8 cellular contexts compared by ENCODE assay signal in genomic region chr5:52802272-52803011, GRCh38. TPM values are rescaled to one million over a fixed set of nuclear protein-coding genes. Genes with fewer than 3 reads are reported as not detected.
A peak's percentile ranks its signal among the peaks of the same experiment; 100 is the strongest.
DNase-seq lines count a peak whose midpoint lies in the region; ATAC-seq and TF ChIP-seq lines count a peak whose summit lies in the region.

No MANE protein-coding gene starts in this region.

- TF ChIP-seq CTCF in tibial artery (IDR thresholded peaks at IDR 0.05), result no peak

- no peak overlapping the region for H3K27ac Mint-ChIP-seq in activated naive CD4-positive, alpha-beta T cell treated with anti-CD3 and anti-CD28 coated beads for 36 hours
- no peak overlapping the region for H3K27ac Mint-ChIP-seq in activated T-helper 2 cell treated with anti-CD3 and anti-CD28 coated beads, Interferon-gamma antibody, Interleukin-2, Interleukin-4, amounts not matched to agents 10 μg/mL and 5 μg/mL and 100 μg/mL, durations not matched to agents 14 hours and 24 hours and 36 hours

- peaks cover 38% of the 10 kb centered on the region for H3K36me3 Mint-ChIP-seq in activated naive CD4-positive, alpha-beta T cell treated with anti-CD3 and anti-CD28 coated beads for 36 hours (ENCODE audit: low read depth)
- peaks cover 53% of the 10 kb centered on the region for H3K36me3 Mint-ChIP-seq in activated T-helper 2 cell treated with anti-CD3 and anti-CD28 coated beads, Interferon-gamma antibody, Interleukin-2, Interleukin-4, amounts not matched to agents 10 μg/mL and 5 μg/mL and 100 μg/mL, durations not matched to agents 14 hours and 24 hours and 36 hours (ENCODE audit: low read depth)

- H3K9ac ChIP-seq in iPS-20b (ENCODE audit: low read depth, low read length), result peak overlapping the region; percentile 93; the same call in 1 of the 2 replicates

- H3K27me3 Mint-ChIP-seq in activated naive CD4-positive, alpha-beta T cell treated with anti-CD3 and anti-CD28 coated beads for 36 hours (ENCODE audit: low read depth), result no peaks in the 10 kb centered on the region
- peaks cover 1% of the 10 kb centered on the region for H3K27me3 Mint-ChIP-seq in activated T-helper 2 cell treated with anti-CD3 and anti-CD28 coated beads, Interferon-gamma antibody, Interleukin-2, Interleukin-4, amounts not matched to agents 10 μg/mL and 5 μg/mL and 100 μg/mL, durations not matched to agents 14 hours and 24 hours and 36 hours (ENCODE audit: low read depth)

- peak overlapping the region; percentile 95 for H3K4me3 ChIP-seq in iPS-20b (ENCODE audit: low read length)
- peak overlapping the region; percentile 58 to 60 for H3K4me3 ChIP-seq in tibial artery

- no peaks in the 10 kb centered on the region for H3K27me3 ChIP-seq in iPS-20b (ENCODE audit: insufficient read depth, low read length)
- no peaks in the 10 kb centered on the region for H3K27me3 ChIP-seq in tibial artery

- H3K4me1 ChIP-seq in iPS-20b (ENCODE audit: insufficient read depth, low read length) (peaks cover 30% of the 10 kb centered on the region), tibial artery (peaks cover 0 to 80% (median 26%) of the 10 kb centered on the region in 4 donors)

- no peaks in the 10 kb centered on the region for H3K9me3 Mint-ChIP-seq in activated naive CD4-positive, alpha-beta T cell treated with anti-CD3 and anti-CD28 coated beads for 36 hours
- no peaks in the 10 kb centered on the region for H3K9me3 Mint-ChIP-seq in activated T-helper 2 cell treated with anti-CD3 and anti-CD28 coated beads, Interferon-gamma antibody, Interleukin-2, Interleukin-4, amounts not matched to agents 10 μg/mL and 5 μg/mL and 100 μg/mL, durations not matched to agents 14 hours and 24 hours and 36 hours

- DNase-seq in activated naive CD4-positive, alpha-beta T cell treated with anti-CD3 and anti-CD28 coated beads for 36 hours, result no peak
- no peak for DNase-seq in activated naive CD4-positive, alpha-beta T cell treated with anti-CD3 and anti-CD28 coated beads, Interleukin-2, amount 50 U/mL, for 16 hours
- DNase-seq in activated T-helper 2 cell treated with anti-CD3 and anti-CD28 coated beads, Interferon-gamma antibody, Interleukin-2, Interleukin-4, amounts not matched to agents 10 μg/mL and 5 μg/mL and 100 μg/mL, durations not matched to agents 14 hours and 24 hours and 36 hours (ENCODE audit: low spot score), result no peak
- DNase-seq in tibial artery (no peak), GM19240 (ENCODE audit: insufficient read length, low spot score) (no peak)

- ATAC-seq in GM21717 (IDR thresholded peaks at IDR 0.05; ENCODE audit: unreplicated experiment) (no peak), GM18511 (IDR thresholded peaks at IDR 0.05; ENCODE audit: unreplicated experiment) (no peak)

- H3K9me3 ChIP-seq in iPS-20b (ENCODE audit: insufficient read depth, low read depth, low read length) (no peaks in the 10 kb centered on the region), tibial artery (no peaks in the 10 kb centered on the region)

- peaks cover 48% of the 10 kb centered on the region for H3K4me1 Mint-ChIP-seq in activated naive CD4-positive, alpha-beta T cell treated with anti-CD3 and anti-CD28 coated beads for 36 hours (ENCODE audit: low read depth)
- peaks cover 56% of the 10 kb centered on the region for H3K4me1 Mint-ChIP-seq in activated T-helper 2 cell treated with anti-CD3 and anti-CD28 coated beads, Interferon-gamma antibody, Interleukin-2, Interleukin-4, amounts not matched to agents 10 μg/mL and 5 μg/mL and 100 μg/mL, durations not matched to agents 14 hours and 24 hours and 36 hours (ENCODE audit: low read depth)

- peak overlapping the region; percentile 93 for H3K4me3 Mint-ChIP-seq in activated naive CD4-positive, alpha-beta T cell treated with anti-CD3 and anti-CD28 coated beads for 36 hours
- H3K4me3 Mint-ChIP-seq in activated T-helper 2 cell treated with anti-CD3 and anti-CD28 coated beads, Interferon-gamma antibody, Interleukin-2, Interleukin-4, amounts not matched to agents 10 μg/mL and 5 μg/mL and 100 μg/mL, durations not matched to agents 14 hours and 24 hours and 36 hours (ENCODE audit: low read depth), result peak overlapping the region; percentile 91

- CTCF ChIA-PET in activated naive CD4-positive, alpha-beta T cell treated with anti-CD3 and anti-CD28 coated beads for 36 hours (lab: Charles Lee), result interaction anchor here (0.8 to 0.9 kb wide), 2 partner anchors 20 to 111 kb away, joined by 3 read pairs; no protein-coding TSS in a partner anchor

- H3K36me3 ChIP-seq in iPS-20b (ENCODE audit: insufficient read depth, low read depth, low read length) (peaks cover 26% of the 10 kb centered on the region), tibial artery (peaks cover 0 to 6% (median 0%) of the 10 kb centered on the region in 3 donors)

- no peak overlapping the region for H3K27ac ChIP-seq in iPS-20b (ENCODE audit: low read length)
- H3K27ac ChIP-seq in tibial artery, result peak overlapping the region; percentile 87 to 95

- intact Hi-C loops in activated naive CD4-positive, alpha-beta T cell treated with anti-CD3 and anti-CD28 coated beads for 36 hours (cut with micrococcal nuclease), result loop anchor here (5.0 kb wide), 2 partner anchors 185 to 1510 kb away; partner anchors contain the start of genes ARL15 and ITGA2
- intact Hi-C loops in activated T-helper 2 cell treated with anti-CD3 and anti-CD28 coated beads, Interferon-gamma antibody, Interleukin-2, Interleukin-4, amounts not matched to agents 10 μg/mL and 5 μg/mL and 100 μg/mL, durations not matched to agents 14 hours and 24 hours and 36 hours (cut with micrococcal nuclease), result loop anchor here (5.0 kb wide), 1 partner anchor 115 kb away; no protein-coding TSS in a partner anchor
- intact Hi-C loops in tibial artery (cut with DNase I; ENCODE audit: low total_unique reads), result no loop called here

RNA-seq across cellular contexts. Expression of gene ITGA1, which starts 14.7 kb away (rescaled TPM):
- total RNA-seq in activated naive CD4-positive, alpha-beta T cell treated with anti-CD3 and anti-CD28 coated beads for 36 hours, result 1 to 10 TPM in 1 of 2 experiments, under 1 TPM in 1; 0.69 to 1.2 TPM
- 0.59 and 0.76 TPM in 2 replicates for total RNA-seq in activated T-helper 2 cell treated with anti-CD3 and anti-CD28 coated beads, Interferon-gamma antibody, Interleukin-2, Interleukin-4, amounts not matched to agents 10 μg/mL and 5 μg/mL and 100 μg/mL, durations not matched to agents 14 hours and 24 hours and 36 hours

RNA-seq across cellular contexts. Expression of gene PELO, which starts 14.7 kb away (rescaled TPM):
- 10 to 100 TPM; 11.4 to 12.8 TPM for total RNA-seq in activated naive CD4-positive, alpha-beta T cell treated with anti-CD3 and anti-CD28 coated beads for 36 hours
- total RNA-seq in activated T-helper 2 cell treated with anti-CD3 and anti-CD28 coated beads, Interferon-gamma antibody, Interleukin-2, Interleukin-4, amounts not matched to agents 10 μg/mL and 5 μg/mL and 100 μg/mL, durations not matched to agents 14 hours and 24 hours and 36 hours, result 14.4 and 17.1 TPM in 2 replicates
